22 cellular contexts compared by ENCODE assay signal in genomic region chr10:478471-479245, GRCh38.
DNase-seq lines count a peak whose midpoint lies in the region; ATAC-seq and TF ChIP-seq lines count a peak whose summit lies in the region.
"Had no signal": no experiment of that assay in that cellular context is flagged by ENCODE, and none has a peak within 500 bp of the region (broad histone marks: within the 10 kb centered on the region; RNA-seq: fewer than 3 reads in every experiment).

No MANE protein-coding gene starts in this region.

- ATAC-seq in natural killer cell, result no peak
- no peak for ATAC-seq in HG02840 (IDR thresholded peaks at IDR 0.05; ENCODE audit: low FRiP score, unreplicated experiment)
- ATAC-seq: psoas muscle had no signal

- H3K4me3 ChIP-seq in Caco-2 (ENCODE audit: low read depth, low read length), result no peak overlapping the region
- no peak overlapping the region for H3K4me3 ChIP-seq in Karpas-422 (ENCODE audit: low read length)
- H3K4me3 ChIP-seq: adrenal gland, left ventricle myocardium inferior, psoas muscle, SJSA1, tibial artery had no signal

- H3K79me2 ChIP-seq in Karpas-422 (ENCODE audit: low read length), result no peaks in the 10 kb centered on the region

- H4K20me1 ChIP-seq in Karpas-422 (ENCODE audit: insufficient read depth, low read depth, low read length), result no peaks in the 10 kb centered on the region

- TF ChIP-seq CTCF in Caco-2 (IDR thresholded peaks at IDR 0.05; ENCODE audit: insufficient read depth in 1 of 2, low read depth in 1 of 2, low read length in 1 of 2, severe bottlenecking in 1 of 2, unreplicated experiment in 1 of 2) (no peak), endothelial cell (IDR thresholded peaks at IDR 0.05; ENCODE audit: unreplicated experiment) (no peak), natural killer cell (IDR thresholded peaks at IDR 0.05) (no peak)

- H3K9me2 ChIP-seq in Karpas-422 (replicated peaks; ENCODE audit: insufficient read depth, low read length), result no peaks in the 10 kb centered on the region

- H3K9me3 Mint-ChIP-seq in Caco-2 (ENCODE audit: unreplicated experiment), result peaks cover 27% of the 10 kb centered on the region
- H3K9me3 Mint-ChIP-seq in endothelial cell (ENCODE audit: unreplicated experiment), result peaks cover 14% of the 10 kb centered on the region
- peaks cover 3 to 9% of the 10 kb centered on the region in 2 donors for H3K9me3 Mint-ChIP-seq in natural killer cell

- no peak overlapping the region for H2AFZ ChIP-seq in Karpas-422 (ENCODE audit: low read length)

- no peak for DNase-seq in Caco-2
- DNase-seq in Karpas-422, result peak; percentile 4
- DNase-seq in endothelial cell (ENCODE audit: low spot score), result no peak
- DNase-seq in natural killer cell, result no peak
- no peak for DNase-seq in NK-92 treated with Interleukin-12 subunit alpha and Interleukin-12 subunit beta, amount 100 ng/mL, for 24 hours (lab: John Stamatoyannopoulos, UW)
- no peak for DNase-seq in activated gamma-delta T cell (lab: John Stamatoyannopoulos, UW)
- no peak for DNase-seq in RPMI8226
- DNase-seq: activated CD4-positive, alpha-beta T cell treated with anti-CD3 and anti-CD28 coated beads, Interleukin-2, amount 10 ng/mL, durations not matched to agents 24 days and 14 days; cerebellar nuclear complex; DMS 273 treated with DMSO at 0.1 percent for 48 hours; IMR-90; left ventricle myocardium inferior; MV-4-11; NCI-H2081; NCI-H524; psoas muscle; T1000; tibial artery had no signal

- H3K4me2 ChIP-seq in Karpas-422 (ENCODE audit: low read depth, low read length, poor library complexity, severe bottlenecking), result no peak overlapping the region

- CTCF ChIA-PET in Caco-2 (lab: Charles Lee), result no interaction called here

- intact Hi-C loops in Caco-2 (cut with micrococcal nuclease; ENCODE audit: unreplicated experiment) (no loop called here), natural killer cell (cut with micrococcal nuclease) (no loop called here)

- H3K36me3 Mint-ChIP-seq in Caco-2 (ENCODE audit: insufficient read depth, unreplicated experiment), result peaks cover 23% of the 10 kb centered on the region
- peaks cover 34% of the 10 kb centered on the region for H3K36me3 Mint-ChIP-seq in endothelial cell (ENCODE audit: low read depth, unreplicated experiment)
- no peaks in the 10 kb centered on the region for H3K36me3 Mint-ChIP-seq in natural killer cell

- H3K9ac ChIP-seq in Karpas-422 (ENCODE audit: low read length), result no peak overlapping the region

- no peaks in the 10 kb centered on the region for H3K27me3 ChIP-seq in Caco-2 (replicated peaks; ENCODE audit: control insufficient read depth, insufficient read depth, low read length)
- H3K27me3 ChIP-seq in Karpas-422 (ENCODE audit: low read length), result no peaks in the 10 kb centered on the region
- H3K27me3 ChIP-seq: adrenal gland, SJSA1, tibial artery had no signal

- H3K27ac ChIP-seq in Karpas-422 (ENCODE audit: low read length), result no peak overlapping the region
- H3K27ac ChIP-seq: adrenal gland, left ventricle myocardium inferior, psoas muscle, SJSA1, tibial artery had no signal

- H3K4me1 ChIP-seq in Caco-2, result no peaks in the 10 kb centered on the region
- H3K4me1 ChIP-seq in Karpas-422 (ENCODE audit: low read length), result no peaks in the 10 kb centered on the region
- H3K4me1 ChIP-seq: SJSA1 had no signal

- peak overlapping the region; percentile 25 for H3K27ac Mint-ChIP-seq in Caco-2 (ENCODE audit: unreplicated experiment)
- H3K27ac Mint-ChIP-seq in endothelial cell (ENCODE audit: unreplicated experiment), result peak overlapping the region; percentile 87
- H3K27ac Mint-ChIP-seq in natural killer cell, result peak overlapping the region; percentile 59 to 64
- H3K27ac Mint-ChIP-seq: activated CD4-positive, alpha-beta T cell treated with anti-CD3 and anti-CD28 coated beads, Interleukin-2, amount 10 ng/mL, durations not matched to agents 24 days and 14 days; activated T-helper 1 cell treated with anti-CD3 and anti-CD28 coated beads, Interleukin-12 subunit alpha, Interleukin-12 subunit beta, Interleukin-2, Interleukin-4 antibody, amounts not matched to agents 30 ng/mL and 10 ng/mL and 1 ng/mL, durations not matched to agents 14 hours and 24 hours and 36 hours had no signal

- peaks cover 3% of the 10 kb centered on the region for H3K27me3 Mint-ChIP-seq in Caco-2 (ENCODE audit: insufficient read depth, unreplicated experiment)
- H3K27me3 Mint-ChIP-seq in endothelial cell (ENCODE audit: unreplicated experiment), result peaks cover 18% of the 10 kb centered on the region
- H3K27me3 Mint-ChIP-seq in natural killer cell (ENCODE audit: low read depth in 2 of 2), result peaks cover 8 to 10% of the 10 kb centered on the region in 2 donors
- H3K27me3 Mint-ChIP-seq: activated CD4-positive, alpha-beta T cell treated with anti-CD3 and anti-CD28 coated beads, Interleukin-2, amount 10 ng/mL, durations not matched to agents 24 days and 14 days had no signal

- H3K4me3 Mint-ChIP-seq in Caco-2 (ENCODE audit: unreplicated experiment), result peak overlapping the region; percentile 19
- peak overlapping the region; percentile 70 for H3K4me3 Mint-ChIP-seq in endothelial cell (ENCODE audit: unreplicated experiment)
- H3K4me3 Mint-ChIP-seq in natural killer cell, result no peak overlapping the region
- H3K4me3 Mint-ChIP-seq: activated CD4-positive, alpha-beta T cell treated with anti-CD3 and anti-CD28 coated beads, Interleukin-2, amount 10 ng/mL, durations not matched to agents 24 days and 14 days; activated T-helper 1 cell treated with anti-CD3 and anti-CD28 coated beads, Interleukin-12 subunit alpha, Interleukin-12 subunit beta, Interleukin-2, Interleukin-4 antibody, amounts not matched to agents 30 ng/mL and 10 ng/mL and 1 ng/mL, durations not matched to agents 14 hours and 24 hours and 36 hours had no signal

- POLR2A ChIA-PET in Caco-2 (lab: Charles Lee), result no interaction called here

- peaks cover 7% of the 10 kb centered on the region for H3K4me1 Mint-ChIP-seq in Caco-2 (ENCODE audit: low read depth, unreplicated experiment)
- H3K4me1 Mint-ChIP-seq in endothelial cell (ENCODE audit: unreplicated experiment), result peaks cover 7% of the 10 kb centered on the region
- H3K4me1 Mint-ChIP-seq in natural killer cell, result peaks cover 6 to 16% of the 10 kb centered on the region in 2 donors

- H3K36me3 ChIP-seq in Caco-2 (ENCODE audit: control insufficient read depth, insufficient read depth, low read length) (no peaks in the 10 kb centered on the region), Karpas-422 (ENCODE audit: insufficient read depth, low read length) (no peaks in the 10 kb centered on the region)
- H3K36me3 ChIP-seq: adrenal gland, left ventricle myocardium inferior had no signal

- BruUV-seq in Caco-2 (replicated peaks; lab: Mats Ljungman, UMichigan), result no TSS peak

- no peaks in the 10 kb centered on the region for H3K9me3 ChIP-seq in Caco-2
- H3K9me3 ChIP-seq in Karpas-422 (ENCODE audit: low read length), result no peaks in the 10 kb centered on the region
- H3K9me3 ChIP-seq: adrenal gland, left ventricle myocardium inferior, psoas muscle, SJSA1, tibial artery had no signal

Comparison
In these comparisons a context has a peak if more than half of its experiments do, and no peak if none do; other contexts are left out.
1. H3K27ac Mint-ChIP-seq: peak in every context shown above with its lines; median percentile 87 in endothelial cell; 62 in natural killer cell; 25 in Caco-2.